In the genomic region with DNA sequence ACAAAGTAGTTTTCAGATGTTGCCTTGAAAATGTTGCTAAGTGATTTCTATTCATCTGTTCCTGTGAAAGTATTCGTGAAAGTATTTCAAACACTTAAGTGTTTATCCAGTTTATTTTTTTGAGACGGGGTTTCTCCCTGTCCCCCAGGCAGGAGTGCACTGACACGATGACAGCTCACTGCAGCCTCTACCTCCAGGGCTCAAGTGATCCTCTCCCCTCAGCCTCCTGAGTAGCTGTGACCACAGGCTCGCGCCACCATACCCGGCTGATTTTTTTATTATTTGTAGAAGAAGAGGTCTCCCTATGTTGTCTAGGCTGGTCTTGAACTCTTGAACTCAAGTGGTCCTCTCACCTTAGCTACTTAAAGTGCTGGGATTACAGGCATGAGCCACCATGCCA, we compare ENCODE assay signal across 10 cellular contexts. TPM values are rescaled to one million over a fixed set of nuclear protein-coding genes. Genes with fewer than 3 reads are reported as not detected.
DNase-seq lines count a peak whose midpoint lies in the region; ATAC-seq and FAIRE-seq lines count a peak whose summit lies in the region.
"Had no signal": no experiment of that assay in that cellular context is flagged by ENCODE, and none has a peak within 500 bp of the region (broad histone marks: within the 10 kb centered on the region; RNA-seq: fewer than 3 reads in every experiment).

No MANE protein-coding gene starts in this region.

- CTCF ChIA-PET in activated CD8-positive, alpha-beta T cell treated with anti-CD3 and anti-CD28 coated beads, Interleukin-2, amount 10 ng/mL, durations not matched to agents 7 days and 5 days (lab: Charles Lee) = interaction anchor here (1.1 to 1.7 kb wide), 3 partner anchors 12 to 247 kb away, joined by 3 read pairs; no protein-coding TSS in a partner anchor

- peaks cover 3% of the 10 kb centered on the region for H3K4me1 ChIP-seq in iPS-15b (ENCODE audit: control insufficient read depth, insufficient read depth, low read length)

- peak overlapping the region; percentile 98 for H3K27ac Mint-ChIP-seq in activated CD8-positive, alpha-beta T cell treated with anti-CD3 and anti-CD28 coated beads, Interleukin-2, amount 10 ng/mL, durations not matched to agents 7 days and 5 days
- H3K27ac Mint-ChIP-seq in stimulated activated naive CD8-positive, alpha-beta T cell treated with anti-CD3 and anti-CD28 coated beads, Interleukin-15, amount 100 ng/mL, for 72 hours = peak overlapping the region; percentile 98 to 99

- POLR2A ChIA-PET in activated CD8-positive, alpha-beta T cell treated with anti-CD3 and anti-CD28 coated beads, Interleukin-2, amount 10 ng/mL, durations not matched to agents 7 days and 5 days (lab: Charles Lee) = no interaction called here

- no peak for FAIRE-seq in frontal cortex (lab: Jason Lieb, UNC)

- no peaks in the 10 kb centered on the region for H3K36me3 ChIP-seq in iPS-15b (ENCODE audit: control insufficient read depth, insufficient read depth, low read length)

- H3K4me3 Mint-ChIP-seq in activated T-cell treated with anti-CD3 and anti-CD28 coated beads, Interleukin-2, amount 50 U/mL, for 4 hours = peak overlapping the region; percentile 97
- H3K4me3 Mint-ChIP-seq in activated CD8-positive, alpha-beta T cell treated with anti-CD3 and anti-CD28 coated beads, Interleukin-2, amount 10 ng/mL, durations not matched to agents 7 days and 5 days = peak overlapping the region; percentile 99
- H3K4me3 Mint-ChIP-seq in stimulated activated naive CD8-positive, alpha-beta T cell treated with anti-CD3 and anti-CD28 coated beads, Interleukin-15, amount 100 ng/mL, for 72 hours = peak overlapping the region; percentile 96 to 98

- no peak for DNase-seq in activated T-cell treated with anti-CD3 and anti-CD28 coated beads, Interleukin-2, amount 50 U/mL, for 4 hours
- DNase-seq in activated T-cell treated with anti-CD3 and anti-CD28 coated beads for 4 hours (no peak), frontal cortex (ENCODE audit: low spot score in 2 of 2) (no peak)
- no peak for DNase-seq in activated CD8-positive, alpha-beta T cell treated with anti-CD3 and anti-CD28 coated beads, Interleukin-2, amount 10 ng/mL, durations not matched to agents 7 days and 5 days
- no peak for DNase-seq in stimulated activated naive CD8-positive, alpha-beta T cell treated with anti-CD3 and anti-CD28 coated beads, Interleukin-15, amount 100 ng/mL, for 72 hours
- DNase-seq: activated CD8-positive, alpha-beta memory T cell treated with anti-CD3 and anti-CD28 coated beads, Interleukin-2, amount 50 U/mL, for 48 hours; NCI-H526 had no signal

- H3K9me3 ChIP-seq in iPS-15b (ENCODE audit: control insufficient read depth, insufficient read depth, low read length) = no peaks in the 10 kb centered on the region

- no peaks in the 10 kb centered on the region for H3K36me3 Mint-ChIP-seq in activated T-cell treated with anti-CD3 and anti-CD28 coated beads, Interleukin-2, amount 50 U/mL, for 4 hours (ENCODE audit: insufficient read depth)
- H3K36me3 Mint-ChIP-seq in activated CD8-positive, alpha-beta T cell treated with anti-CD3 and anti-CD28 coated beads, Interleukin-2, amount 10 ng/mL, durations not matched to agents 7 days and 5 days (ENCODE audit: low read depth) = peaks cover 10% of the 10 kb centered on the region

- no peak for ATAC-seq in activated T-cell treated with anti-CD3 and anti-CD28 coated beads, Interleukin-2, amount 50 U/mL, for 4 hours
- ATAC-seq in activated CD8-positive, alpha-beta T cell treated with anti-CD3 and anti-CD28 coated beads, Interleukin-2, amount 10 ng/mL, durations not matched to agents 7 days and 5 days = no peak
- no peak for ATAC-seq in stimulated activated naive CD8-positive, alpha-beta T cell treated with anti-CD3 and anti-CD28 coated beads, Interleukin-15, amount 100 ng/mL, for 72 hours
- ATAC-seq in HG02938 (IDR thresholded peaks at IDR 0.05; ENCODE audit: unreplicated experiment) = no peak
- no peak for ATAC-seq in GM18511 (IDR thresholded peaks at IDR 0.05; ENCODE audit: unreplicated experiment)

- H3K4me1 Mint-ChIP-seq in activated T-cell treated with anti-CD3 and anti-CD28 coated beads, Interleukin-2, amount 50 U/mL, for 4 hours (ENCODE audit: low read depth) = peaks cover 53% of the 10 kb centered on the region
- peaks cover 30% of the 10 kb centered on the region for H3K4me1 Mint-ChIP-seq in activated CD8-positive, alpha-beta T cell treated with anti-CD3 and anti-CD28 coated beads, Interleukin-2, amount 10 ng/mL, durations not matched to agents 7 days and 5 days (ENCODE audit: low read depth)
- H3K4me1 Mint-ChIP-seq in stimulated activated naive CD8-positive, alpha-beta T cell treated with anti-CD3 and anti-CD28 coated beads, Interleukin-15, amount 100 ng/mL, for 72 hours = peaks cover 49% of the 10 kb centered on the region

- H3K27me3 Mint-ChIP-seq in activated T-cell treated with anti-CD3 and anti-CD28 coated beads, Interleukin-2, amount 50 U/mL, for 4 hours (ENCODE audit: low read depth) = no peaks in the 10 kb centered on the region
- no peaks in the 10 kb centered on the region for H3K27me3 Mint-ChIP-seq in activated CD8-positive, alpha-beta T cell treated with anti-CD3 and anti-CD28 coated beads, Interleukin-2, amount 10 ng/mL, durations not matched to agents 7 days and 5 days (ENCODE audit: low read depth)
- no peaks in the 10 kb centered on the region for H3K27me3 Mint-ChIP-seq in stimulated activated naive CD8-positive, alpha-beta T cell treated with anti-CD3 and anti-CD28 coated beads, Interleukin-15, amount 100 ng/mL, for 72 hours

- H3K9ac ChIP-seq in iPS-15b (ENCODE audit: low read depth, low read length) = no peak overlapping the region

- H3K9me3 Mint-ChIP-seq in activated T-cell treated with anti-CD3 and anti-CD28 coated beads, Interleukin-2, amount 50 U/mL, for 4 hours = no peaks in the 10 kb centered on the region
- H3K9me3 Mint-ChIP-seq in activated CD8-positive, alpha-beta T cell treated with anti-CD3 and anti-CD28 coated beads, Interleukin-2, amount 10 ng/mL, durations not matched to agents 7 days and 5 days (ENCODE audit: insufficient read depth) = no peaks in the 10 kb centered on the region
- H3K9me3 Mint-ChIP-seq in stimulated activated naive CD8-positive, alpha-beta T cell treated with anti-CD3 and anti-CD28 coated beads, Interleukin-15, amount 100 ng/mL, for 72 hours = no peaks in the 10 kb centered on the region

- H3K4me3 ChIP-seq in iPS-15b (ENCODE audit: low read depth, low read length) = peak overlapping the region; percentile 95

- H3K27me3 ChIP-seq in iPS-15b (ENCODE audit: control insufficient read depth, insufficient read depth, low read length) = no peaks in the 10 kb centered on the region

RNA-seq across cellular contexts. Expression of a gene that starts 1.7 kb away (rescaled TPM):
- 10 to 100 TPM; 20.5 to 28.1 (median 25.4) TPM for total RNA-seq in activated T-cell treated with anti-CD3 and anti-CD28 coated beads, Interleukin-2, amount 50 U/mL, for 4 hours
- 10 to 100 TPM; 26.6 to 28.1 TPM for total RNA-seq in activated CD8-positive, alpha-beta T cell treated with anti-CD3 and anti-CD28 coated beads, Interleukin-2, amount 10 ng/mL, durations not matched to agents 7 days and 5 days
- total RNA-seq in frontal cortex = 319 TPM

Comparison
In these comparisons a context has a peak if more than half of its experiments do, and no peak if none do; other contexts are left out.
1. RNA of a gene that starts 1.7 kb away (total RNA-seq): 319 TPM in frontal cortex (single experiment); 26.6 to 28.1 TPM in activated CD8-positive, alpha-beta T cell treated with anti-CD3 and anti-CD28 coated beads, Interleukin-2, amount 10 ng/mL, durations not matched to agents 7 days and 5 days and 20.5 to 28.1 TPM in activated T-cell treated with anti-CD3 and anti-CD28 coated beads, Interleukin-2, amount 50 U/mL, for 4 hours; every median in the first group is over 10 times any median in the second.
2. Peak in every context shown above with its lines, with median percentiles within 50 percentile points of each other: H3K4me3 Mint-ChIP-seq.